1 cellular context compared by ENCODE assay signal in genomic region chr3:181278468-181279238, GRCh38.
TF ChIP-seq lines count a peak whose summit lies in the region.

No MANE protein-coding gene starts in this region.

TF ChIP-seq in WTC11, 78 proteins besides CTCF, POLR2A, EP300 and RAD21 (continued from another document):
- TF ChIP-seq, protein P1, sequence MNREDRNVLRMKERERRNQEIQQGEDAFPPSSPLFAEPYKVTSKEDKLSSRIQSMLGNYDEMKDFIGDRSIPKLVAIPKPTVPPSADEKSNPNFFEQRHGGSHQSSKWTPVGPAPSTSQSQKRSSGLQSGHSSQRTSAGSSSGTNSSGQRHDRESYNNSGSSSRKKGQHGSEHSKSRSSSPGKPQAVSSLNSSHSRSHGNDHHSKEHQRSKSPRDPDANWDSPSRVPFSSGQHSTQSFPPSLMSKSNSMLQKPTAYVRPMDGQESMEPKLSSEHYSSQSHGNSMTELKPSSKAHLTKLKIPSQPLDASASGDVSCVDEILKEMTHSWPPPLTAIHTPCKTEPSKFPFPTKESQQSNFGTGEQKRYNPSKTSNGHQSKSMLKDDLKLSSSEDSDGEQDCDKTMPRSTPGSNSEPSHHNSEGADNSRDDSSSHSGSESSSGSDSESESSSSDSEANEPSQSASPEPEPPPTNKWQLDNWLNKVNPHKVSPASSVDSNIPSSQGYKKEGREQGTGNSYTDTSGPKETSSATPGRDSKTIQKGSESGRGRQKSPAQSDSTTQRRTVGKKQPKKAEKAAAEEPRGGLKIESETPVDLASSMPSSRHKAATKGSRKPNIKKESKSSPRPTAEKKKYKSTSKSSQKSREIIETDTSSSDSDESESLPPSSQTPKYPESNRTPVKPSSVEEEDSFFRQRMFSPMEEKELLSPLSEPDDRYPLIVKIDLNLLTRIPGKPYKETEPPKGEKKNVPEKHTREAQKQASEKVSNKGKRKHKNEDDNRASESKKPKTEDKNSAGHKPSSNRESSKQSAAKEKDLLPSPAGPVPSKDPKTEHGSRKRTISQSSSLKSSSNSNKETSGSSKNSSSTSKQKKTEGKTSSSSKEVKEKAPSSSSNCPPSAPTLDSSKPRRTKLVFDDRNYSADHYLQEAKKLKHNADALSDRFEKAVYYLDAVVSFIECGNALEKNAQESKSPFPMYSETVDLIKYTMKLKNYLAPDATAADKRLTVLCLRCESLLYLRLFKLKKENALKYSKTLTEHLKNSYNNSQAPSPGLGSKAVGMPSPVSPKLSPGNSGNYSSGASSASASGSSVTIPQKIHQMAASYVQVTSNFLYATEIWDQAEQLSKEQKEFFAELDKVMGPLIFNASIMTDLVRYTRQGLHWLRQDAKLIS (CRISPR knock-in tag; IDR thresholded peaks at IDR 0.05; ENCODE audit: borderline replicate concordance), result no peak
- TF ChIP-seq NFATC4 (CRISPR knock-in tag; IDR thresholded peaks at IDR 0.05), result no peak
- no peak for TF ChIP-seq PRRX2 (CRISPR knock-in tag; IDR thresholded peaks at IDR 0.05)
- TF ChIP-seq CREM (CRISPR knock-in tag; IDR thresholded peaks at IDR 0.05), result no peak
- no peak for TF ChIP-seq TEAD1 (CRISPR knock-in tag; IDR thresholded peaks at IDR 0.05)
- TF ChIP-seq NR1H2 (CRISPR knock-in tag; IDR thresholded peaks at IDR 0.05), result no peak
- TF ChIP-seq ZNF423 (CRISPR knock-in tag; IDR thresholded peaks at IDR 0.05), result no peak
- no peak for TF ChIP-seq NR3C1 (CRISPR knock-in tag; conservative IDR thresholded peaks at IDR 0.05; ENCODE audit: low read depth)
- TF ChIP-seq ZNF121 (CRISPR knock-in tag; IDR thresholded peaks at IDR 0.05), result no peak
- no peak for TF ChIP-seq ERG (CRISPR knock-in tag; IDR thresholded peaks at IDR 0.05)
- no peak for TF ChIP-seq ESRRA (CRISPR knock-in tag; IDR thresholded peaks at IDR 0.05; ENCODE audit: borderline replicate concordance)
